8 cellular contexts compared by ENCODE assay signal in genomic region chr16:78099372-78100161, GRCh38. TPM values are rescaled to one million over a fixed set of nuclear protein-coding genes. Genes with fewer than 3 reads are reported as not detected.
DNase-seq lines count a peak whose midpoint lies in the region; ATAC-seq, FAIRE-seq and TF ChIP-seq lines count a peak whose summit lies in the region.

Gene WWOX (plus strand): TSS chr16:78099654.

- H3K27ac Mint-ChIP-seq in endothelial cell (ENCODE audit: unreplicated experiment): peak within 1 kb of the TSS; percentile 89

- TF ChIP-seq CTCF in D721Med (IDR thresholded peaks at IDR 0.05; ENCODE audit: insufficient read depth, missing control alignments): peak; percentile 62
- TF ChIP-seq CTCF in OCI-LY1 (IDR thresholded peaks at IDR 0.05; ENCODE audit: low read length): peak; percentile 76
- peak; percentile 89 for TF ChIP-seq CTCF in endothelial cell (IDR thresholded peaks at IDR 0.05; ENCODE audit: unreplicated experiment)

- H3K27me3 Mint-ChIP-seq in endothelial cell (ENCODE audit: unreplicated experiment): peaks cover 1% of the 10 kb centered on the region

- H3K9me3 Mint-ChIP-seq in endothelial cell (ENCODE audit: unreplicated experiment): peaks cover 4% of the 10 kb centered on the region

- H3K4me3 ChIP-seq in HUES6 (ENCODE audit: low read depth, low read length): peak within 1 kb of the TSS; percentile 91
- peak within 1 kb of the TSS; percentile 74 for H3K4me3 ChIP-seq in OCI-LY1 (ENCODE audit: low read depth, low read length, poor library complexity, severe bottlenecking)

- ATAC-seq in GM21423 (IDR thresholded peaks at IDR 0.05; ENCODE audit: unreplicated experiment): peak; percentile 94

- H4K20me1 ChIP-seq in OCI-LY1 (ENCODE audit: insufficient read depth, low read length): no peaks in the 10 kb centered on the region

- 0 out of 2 replicates have a peak within 1 kb of the TSS, but pooled peaks have one; percentile 35 for H3K27ac ChIP-seq in HUES6 (ENCODE audit: low read depth, low read length)
- H3K27ac ChIP-seq in OCI-LY1 (ENCODE audit: low read depth, low read length, poor library complexity, severe bottlenecking): peak within 1 kb of the TSS; percentile 29

- DNase-seq in D721Med (ENCODE audit: insufficient read length, low spot score): peak; percentile 39
- DNase-seq in activated CD8-positive, alpha-beta memory T cell treated with anti-CD3 and anti-CD28 coated beads, Interleukin-2, amount 50 U/mL, for 4 hours: peak; percentile 93
- peak; percentile 97 for DNase-seq in endothelial cell (ENCODE audit: low spot score)
- DNase-seq in midbrain (lab: John Stamatoyannopoulos, UW): peak; percentile 96
- peak; percentile 87 to 91 for DNase-seq in stimulated activated CD8-positive, alpha-beta memory T cell treated with anti-CD3 and anti-CD28 coated beads, Interleukin-2, amount 100 ng/mL, for 1 hour (ENCODE audit: low read depth in 2 of 2)

- H3K4me1 Mint-ChIP-seq in endothelial cell (ENCODE audit: unreplicated experiment): peaks cover 8% of the 10 kb centered on the region

- H3K9me2 ChIP-seq in OCI-LY1 (ENCODE audit: low read depth, low read length): no peaks in the 10 kb centered on the region

- H3K9ac ChIP-seq in HUES6 (ENCODE audit: low read length) (peak within 1 kb of the TSS; percentile 77), OCI-LY1 (ENCODE audit: low read length) (peak within 1 kb of the TSS; percentile 67)

- H3K36me3 ChIP-seq in HUES6 (ENCODE audit: control insufficient read depth, insufficient read depth, low read length) (0 out of 2 replicates have a peak, but pooled peaks cover 2% of the 10 kb centered on the region), OCI-LY1 (ENCODE audit: insufficient read depth, low read length) (no peaks in the 10 kb centered on the region)

- no peaks in the 10 kb centered on the region for H3K9me3 ChIP-seq in HUES6 (ENCODE audit: control insufficient read depth, insufficient read depth, low read depth, low read length)
- no peaks in the 10 kb centered on the region for H3K9me3 ChIP-seq in OCI-LY1 (ENCODE audit: low read length)

- peak within 1 kb of the TSS; percentile 74 for H3K4me2 ChIP-seq in OCI-LY1 (ENCODE audit: low read length)

- H3K27me3 ChIP-seq in HUES6 (ENCODE audit: control insufficient read depth, insufficient read depth, low read length) (peaks cover 8% of the 10 kb centered on the region; the same call in 1 of the 2 replicates), OCI-LY1 (ENCODE audit: insufficient read depth, low read length) (no peaks in the 10 kb centered on the region)

- H3K4me1 ChIP-seq in HUES6 (ENCODE audit: control insufficient read depth, insufficient read depth, low read length) (no peaks in the 10 kb centered on the region), OCI-LY1 (ENCODE audit: insufficient read depth, low read length, severe bottlenecking) (peaks cover 13% of the 10 kb centered on the region)

- FAIRE-seq in D721Med (lab: Jason Lieb, UNC): no peak

- peak within 1 kb of the TSS; percentile 31; the same call in 1 of the 2 replicates for H2AFZ ChIP-seq in OCI-LY1 (ENCODE audit: low read length)

- no peaks in the 10 kb centered on the region for H3F3A ChIP-seq in OCI-LY1 (ENCODE audit: insufficient read depth, low read length)

- H3K79me2 ChIP-seq in OCI-LY1 (ENCODE audit: insufficient read depth, low read length): no peaks in the 10 kb centered on the region

- H3K36me3 Mint-ChIP-seq in endothelial cell (ENCODE audit: low read depth, unreplicated experiment): peaks cover 3% of the 10 kb centered on the region

- H3K4me3 Mint-ChIP-seq in endothelial cell (ENCODE audit: unreplicated experiment): peak within 1 kb of the TSS; percentile 87

RNA-seq across cellular contexts. Expression of gene WWOX, which starts in this region (rescaled TPM):
- total RNA-seq in endothelial cell (ENCODE audit: unreplicated experiment): 18.6 TPM

Comparison
In these comparisons a context has a peak if more than half of its experiments do, and no peak if none do; other contexts are left out.
1. Peak in every context shown above with its lines: DNase-seq, ATAC-seq, H3K4me3 ChIP-seq and H3K27ac ChIP-seq.
2. DNase-seq: peak in every context shown above with its lines; median percentile 97 in endothelial cell; 96 in midbrain; 93 in activated CD8-positive, alpha-beta memory T cell treated with anti-CD3 and anti-CD28 coated beads, Interleukin-2, amount 50 U/mL, for 4 hours; 89 in stimulated activated CD8-positive, alpha-beta memory T cell treated with anti-CD3 and anti-CD28 coated beads, Interleukin-2, amount 100 ng/mL, for 1 hour; 39 in D721Med.